Comparison of ENCODE assay signal across 25 cellular contexts in the genomic region with DNA sequence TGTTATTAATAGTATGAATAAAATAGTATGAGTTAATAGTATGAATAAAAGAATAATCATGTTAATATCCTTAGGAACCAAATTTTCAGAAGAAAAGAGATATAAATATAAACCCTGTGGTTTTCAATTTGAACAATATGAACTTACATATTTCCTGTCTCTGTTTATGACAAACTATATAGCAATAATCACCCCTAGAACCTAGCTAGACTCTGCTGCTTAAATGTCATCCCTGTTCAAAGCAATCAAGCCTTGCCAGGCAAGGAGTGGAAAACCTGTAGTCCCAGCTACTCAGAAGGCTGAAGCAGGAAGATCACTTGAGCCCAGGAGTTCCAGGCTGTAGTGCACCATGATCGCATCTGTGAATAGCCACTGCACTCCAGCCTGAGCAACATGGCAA. TPM values are rescaled to one million over a fixed set of nuclear protein-coding genes. Genes with fewer than 3 reads are reported as not detected.
DNase-seq lines count a peak whose midpoint lies in the region; ATAC-seq, FAIRE-seq and TF ChIP-seq lines count a peak whose summit lies in the region.
"Had no signal": no experiment of that assay in that cellular context is flagged by ENCODE, and none has a peak within 500 bp of the region (broad histone marks: within the 10 kb centered on the region; RNA-seq: fewer than 3 reads in every experiment).

No MANE protein-coding gene starts in this region.

- no peaks in the 10 kb centered on the region for H3K9me3 ChIP-seq in psoas muscle
- no peaks in the 10 kb centered on the region for H3K9me3 ChIP-seq in neural progenitor cell (ENCODE audit: low read depth)
- H3K9me3 ChIP-seq: BLaER1, left lung, right lobe of liver, testis, vagina had no signal

- H4K20me1 ChIP-seq in neural progenitor cell (ENCODE audit: low read depth), result peaks cover 17% of the 10 kb centered on the region

- peaks cover 19% of the 10 kb centered on the region for H3K4me1 Mint-ChIP-seq in activated T-cell treated with anti-CD3 and anti-CD28 coated beads, Interleukin-2, amount 50 U/mL, for 24 hours (ENCODE audit: low read depth)
- H3K4me1 Mint-ChIP-seq in activated naive CD8-positive, alpha-beta T cell treated with anti-CD3 and anti-CD28 coated beads, Interleukin-2, amount 10 ng/mL, durations not matched to agents 7 days and 5 days, result peaks cover 10% of the 10 kb centered on the region
- no peaks in the 10 kb centered on the region for H3K4me1 Mint-ChIP-seq in neural progenitor cell

- peaks cover 15% of the 10 kb centered on the region for H3K4me1 ChIP-seq in psoas muscle
- no peaks in the 10 kb centered on the region for H3K4me1 ChIP-seq in neural progenitor cell
- H3K4me1 ChIP-seq: BLaER1, left lung, right lobe of liver, testis, vagina had no signal

- no peak overlapping the region for H3K4me3 Mint-ChIP-seq in activated T-cell treated with anti-CD3 and anti-CD28 coated beads, Interleukin-2, amount 50 U/mL, for 24 hours
- no peak overlapping the region for H3K4me3 Mint-ChIP-seq in activated naive CD8-positive, alpha-beta T cell treated with anti-CD3 and anti-CD28 coated beads, Interleukin-2, amount 10 ng/mL, durations not matched to agents 7 days and 5 days
- H3K4me3 Mint-ChIP-seq in neural progenitor cell, result no peak overlapping the region
- H3K4me3 Mint-ChIP-seq: activated CD4-positive, alpha-beta T cell treated with anti-CD3 and anti-CD28 coated beads, Interleukin-2, amount 10 ng/mL, durations not matched to agents 7 days and 5 days; IgD-negative memory B cell had no signal

- no peak for DNase-seq in activated T-cell treated with anti-CD3 and anti-CD28 coated beads, Interleukin-2, amount 50 U/mL, for 24 hours
- no peak for DNase-seq in activated T-cell treated with anti-CD3 and anti-CD28 coated beads, Interleukin-2, amount 50 U/mL, for 1 hour
- DNase-seq in GM18507 (ENCODE audit: extremely low spot score, insufficient read length, low read depth) (no peak), psoas muscle (no peak), neural progenitor cell (ENCODE audit: low spot score) (no peak), omental fat pad (ENCODE audit: low spot score) (no peak)
- no peak for DNase-seq in activated naive CD8-positive, alpha-beta T cell treated with anti-CD3 and anti-CD28 coated beads, Interleukin-2, amount 10 ng/mL, durations not matched to agents 7 days and 5 days
- DNase-seq: activated CD4-positive, alpha-beta T cell treated with anti-CD3 and anti-CD28 coated beads, Interleukin-2, amount 10 ng/mL, durations not matched to agents 7 days and 5 days; activated T-cell treated with anti-CD3 and anti-CD28 coated beads for 4 hours; brain microvascular endothelial cell; head of caudate nucleus; left lung; NCI-H1417 treated with DMSO at 0.1 percent for 48 hours; NCI-H524 treated with DMSO at 0.1 percent for 48 hours; nucleus accumbens; right lobe of liver; stimulated activated CD4-positive, alpha-beta T cell treated with anti-CD3 and anti-CD28 coated beads, Interleukin-15, amount 100 ng/mL, for 24 hours; testis had no signal

- H3K9ac ChIP-seq in neural progenitor cell, result no peak overlapping the region
- H3K9ac ChIP-seq: BLaER1 had no signal

- peak; percentile 12 for FAIRE-seq in GM18507 (lab: Jason Lieb, UNC)
- FAIRE-seq: endometrium had no signal

- no peak for TF ChIP-seq CTCF in psoas muscle (IDR thresholded peaks at IDR 0.05)
- no peak for TF ChIP-seq CTCF in neural progenitor cell (IDR thresholded peaks at IDR 0.05)
- no peak for TF ChIP-seq CTCF in omental fat pad (IDR thresholded peaks at IDR 0.05)

- H3K27ac ChIP-seq in psoas muscle (peak overlapping the region; percentile 42), neural progenitor cell (no peak overlapping the region)
- H3K27ac ChIP-seq: BLaER1, brain microvascular endothelial cell, coronary artery, left lung, right lobe of liver, testis, vagina had no signal

- H3K4me3 ChIP-seq in psoas muscle (no peak overlapping the region), neural progenitor cell (no peak overlapping the region)
- H3K4me3 ChIP-seq: BLaER1, coronary artery, left lung, right lobe of liver, testis, vagina had no signal

- H3K27me3 ChIP-seq in psoas muscle (ENCODE audit: insufficient read depth in 3 of 3, low read length in 2 of 3), result no peaks in the 10 kb centered on the region
- no peaks in the 10 kb centered on the region for H3K27me3 ChIP-seq in neural progenitor cell
- H3K27me3 ChIP-seq: BLaER1, brain microvascular endothelial cell, left lung, right lobe of liver, testis, vagina had no signal

- H3K36me3 Mint-ChIP-seq in activated T-cell treated with anti-CD3 and anti-CD28 coated beads, Interleukin-2, amount 50 U/mL, for 24 hours (ENCODE audit: low read depth), result peaks cover 68% of the 10 kb centered on the region
- H3K36me3 Mint-ChIP-seq in activated naive CD8-positive, alpha-beta T cell treated with anti-CD3 and anti-CD28 coated beads, Interleukin-2, amount 10 ng/mL, durations not matched to agents 7 days and 5 days, result peaks cover 7% of the 10 kb centered on the region
- H3K36me3 Mint-ChIP-seq in neural progenitor cell, result peaks cover 25% of the 10 kb centered on the region

- 90 to 95% (median 92%) methylated on average over 1 of the region's 1 CpG for WGBS in psoas muscle, 3 donors

- H2AFZ ChIP-seq in neural progenitor cell (replicated peaks), result no peak overlapping the region

- no peaks in the 10 kb centered on the region for H3K27me3 Mint-ChIP-seq in activated T-cell treated with anti-CD3 and anti-CD28 coated beads, Interleukin-2, amount 50 U/mL, for 24 hours
- no peaks in the 10 kb centered on the region for H3K27me3 Mint-ChIP-seq in activated naive CD8-positive, alpha-beta T cell treated with anti-CD3 and anti-CD28 coated beads, Interleukin-2, amount 10 ng/mL, durations not matched to agents 7 days and 5 days
- peaks cover 2% of the 10 kb centered on the region for H3K27me3 Mint-ChIP-seq in neural progenitor cell (ENCODE audit: insufficient read depth, low read depth)
- H3K27me3 Mint-ChIP-seq: activated CD4-positive, alpha-beta T cell treated with anti-CD3 and anti-CD28 coated beads, Interleukin-2, amount 10 ng/mL, durations not matched to agents 7 days and 5 days; IgD-negative memory B cell had no signal

- POLR2A ChIA-PET in activated naive CD8-positive, alpha-beta T cell treated with anti-CD3 and anti-CD28 coated beads, Interleukin-2, amount 10 ng/mL, durations not matched to agents 7 days and 5 days (lab: Charles Lee), result no interaction called here

- intact Hi-C loops in psoas muscle (cut with DNase I), result loop anchor here in 1 of 2 donors (2.0 kb wide), 1 partner anchor 695 kb away; no protein-coding TSS in a partner anchor

- no peak for ATAC-seq in activated naive CD8-positive, alpha-beta T cell treated with anti-CD3 and anti-CD28 coated beads, Interleukin-2, amount 10 ng/mL, durations not matched to agents 7 days and 5 days (ENCODE audit: low read depth)
- ATAC-seq in psoas muscle (no peak), HG02981 (IDR thresholded peaks at IDR 0.05; ENCODE audit: unreplicated experiment) (no peak), omental fat pad (ENCODE audit: low FRiP score) (no peak)
- ATAC-seq: left lung, right lobe of liver had no signal

- peak overlapping the region; percentile 84 for H3K27ac Mint-ChIP-seq in activated T-cell treated with anti-CD3 and anti-CD28 coated beads, Interleukin-2, amount 50 U/mL, for 24 hours
- peak overlapping the region; percentile 48 for H3K27ac Mint-ChIP-seq in activated naive CD8-positive, alpha-beta T cell treated with anti-CD3 and anti-CD28 coated beads, Interleukin-2, amount 10 ng/mL, durations not matched to agents 7 days and 5 days
- H3K27ac Mint-ChIP-seq in neural progenitor cell, result no peak overlapping the region

- peaks cover 0 to 65% of the 10 kb centered on the region in 2 donors for H3K36me3 ChIP-seq in psoas muscle (ENCODE audit: insufficient read depth in 1 of 2, low read depth in 1 of 2)
- H3K36me3 ChIP-seq in neural progenitor cell, result peaks cover 14% of the 10 kb centered on the region

- H3K4me2 ChIP-seq in neural progenitor cell, result no peak overlapping the region
- H3K4me2 ChIP-seq: BLaER1 had no signal

- no peaks in the 10 kb centered on the region for H3K79me2 ChIP-seq in neural progenitor cell (ENCODE audit: low read depth)

- no peaks in the 10 kb centered on the region for H3F3A ChIP-seq in neural progenitor cell (ENCODE audit: low read depth)

- no peaks in the 10 kb centered on the region for H3K9me3 Mint-ChIP-seq in activated T-cell treated with anti-CD3 and anti-CD28 coated beads, Interleukin-2, amount 50 U/mL, for 24 hours
- H3K9me3 Mint-ChIP-seq in activated naive CD8-positive, alpha-beta T cell treated with anti-CD3 and anti-CD28 coated beads, Interleukin-2, amount 10 ng/mL, durations not matched to agents 7 days and 5 days, result no peaks in the 10 kb centered on the region
- H3K9me3 Mint-ChIP-seq in neural progenitor cell, result no peaks in the 10 kb centered on the region
- H3K9me3 Mint-ChIP-seq: activated CD4-positive, alpha-beta T cell treated with anti-CD3 and anti-CD28 coated beads, Interleukin-2, amount 10 ng/mL, durations not matched to agents 7 days and 5 days; IgD-negative memory B cell had no signal

RNA-seq across cellular contexts. Expression of gene P4HA1, which starts 36.5 kb away (rescaled TPM):
- total RNA-seq in activated naive CD8-positive, alpha-beta T cell treated with anti-CD3 and anti-CD28 coated beads, Interleukin-2, amount 10 ng/mL, durations not matched to agents 7 days and 5 days, result 10 to 100 TPM; 47.3 to 51.2 TPM
- 100 to 1,000 TPM in 2 of 4 donors, 10 to 100 TPM in 2; 38.1 to 205 (median 82.3) TPM for total RNA-seq in psoas muscle
- polyA plus RNA-seq in psoas muscle, result 100 to 1,000 TPM in 1 of 3 donors, 10 to 100 TPM in 1, 1 to 10 TPM in 1; 6.2 to 262 (median 73.2) TPM
- 144 and 200 TPM in 2 replicates for total RNA-seq in neural progenitor cell (ENCODE audit: low replicate concordance)
- 10 to 100 TPM; 22.0 to 41.4 (median 37.8) TPM for total RNA-seq in omental fat pad

RNA-seq across cellular contexts. Expression of gene NUDT13, which starts 50.1 kb away (rescaled TPM):
- 1 to 10 TPM; 2.1 to 2.8 TPM for total RNA-seq in activated naive CD8-positive, alpha-beta T cell treated with anti-CD3 and anti-CD28 coated beads, Interleukin-2, amount 10 ng/mL, durations not matched to agents 7 days and 5 days
- 1 to 10 TPM; 1.1 to 3.2 (median 2.3) TPM for total RNA-seq in psoas muscle
- polyA plus RNA-seq in psoas muscle, result 1 to 10 TPM in 2 of 3 donors, under 1 TPM in 1; 0.69 to 4.6 (median 3.7) TPM
- total RNA-seq in neural progenitor cell (ENCODE audit: low replicate concordance), result 2.4 and 3.0 TPM in 2 replicates
- total RNA-seq in omental fat pad, result 1 to 10 TPM; 1.6 to 2.4 (median 2.2) TPM
- total RNA-seq: M059J had no signal
